12 cellular contexts compared by ENCODE assay signal in the genomic region with DNA sequence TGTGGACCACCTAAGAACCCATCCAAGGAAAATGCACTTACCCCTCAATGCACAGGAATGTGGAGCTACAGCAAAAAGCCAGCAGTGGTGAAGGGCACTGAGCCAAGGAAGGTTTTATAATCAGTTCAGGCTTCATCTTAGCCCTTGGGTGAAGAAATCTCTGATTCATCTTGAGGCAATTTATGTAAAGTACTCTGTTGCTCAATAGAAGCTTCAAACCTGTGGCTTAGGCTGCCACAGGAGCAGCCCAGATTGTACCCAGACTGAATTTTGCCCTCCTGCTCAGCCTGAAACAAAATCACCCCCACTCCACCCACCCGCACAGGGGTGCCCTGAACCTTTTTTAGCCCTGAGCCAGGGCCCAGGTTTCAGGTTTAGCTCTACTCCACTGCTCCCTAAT. TPM values are rescaled to one million over a fixed set of nuclear protein-coding genes. Genes with fewer than 3 reads are reported as not detected.
DNase-seq lines count a peak whose midpoint lies in the region; ATAC-seq and TF ChIP-seq lines count a peak whose summit lies in the region.
"Had no signal": no experiment of that assay in that cellular context is flagged by ENCODE, and none has a peak within 500 bp of the region (broad histone marks: within the 10 kb centered on the region; RNA-seq: fewer than 3 reads in every experiment).

A gene (minus strand): TSS at position 111 of the 400 bp plus-strand sequence. CDS start 1,029 bp downstream, outside the sequence.

- H3K9me3 ChIP-seq in AG04450 (ENCODE audit: control insufficient read depth, insufficient read depth, low read length) (peaks cover under 1% of the 10 kb centered on the region; the same call in 1 of the 2 replicates), IMR-90 (ENCODE audit: control insufficient read depth, insufficient read depth, low read length) (no peaks in the 10 kb centered on the region), left lung (no peaks in the 10 kb centered on the region), HAP-1 (no peaks in the 10 kb centered on the region)

- H2AK9ac ChIP-seq in IMR-90 (replicated peaks; ENCODE audit: low read depth, low read length, poor library complexity): no peak within 1 kb of the TSS

- H3K18ac ChIP-seq in IMR-90 (ENCODE audit: low read depth, low read length): no peak within 1 kb of the TSS

- TF ChIP-seq CTCF in AG04450 (IDR thresholded peaks at IDR 0.05; ENCODE audit: low read depth, low read length) (no peak), IMR-90 (conservative IDR thresholded peaks at IDR 0.05; ENCODE audit: low read depth, low read length) (no peak), left lung (IDR thresholded peaks at IDR 0.05) (no peak)

- no CpG with 5 or more reads among the region's 1 CpG for WGBS in IMR-90 (ENCODE audit: extremely low coverage in 2 of 2, insufficient read length in 1 of 2), 2 experiments

- H3K4me1 ChIP-seq in IMR-90 (ENCODE audit: control insufficient read depth, insufficient read depth, low read length) (no peaks in the 10 kb centered on the region), left lung (peaks cover 0 to 46% of the 10 kb centered on the region in 2 donors), HAP-1 (no peaks in the 10 kb centered on the region)
- H3K4me1 ChIP-seq: BLaER1, stomach had no signal

- no peak within 1 kb of the TSS for H3K4ac ChIP-seq in IMR-90 (ENCODE audit: low read depth, low read length)

- dilution Hi-C loops in IMR-90 (cut with HindIII; ENCODE audit: low sequenced_read_pairs, unreplicated experiment): no loop called here

- H3K4me3 ChIP-seq in AG04450 (ENCODE audit: low read depth, low read length) (no peak within 1 kb of the TSS), IMR-90 (ENCODE audit: insufficient read depth, low read depth, low read length) (no peak within 1 kb of the TSS), left lung (peak within 1 kb of the TSS in 1 of 2 donors; percentile 8), HAP-1 (no peak within 1 kb of the TSS)
- H3K4me3 ChIP-seq: BLaER1 had no signal

- no peak for TF ChIP-seq POLR2A in IMR-90 (IDR thresholded peaks at IDR 0.05; ENCODE audit: low read depth, low read length)

- no peak within 1 kb of the TSS for H3K4me2 ChIP-seq in IMR-90 (ENCODE audit: low read depth, low read length)
- H3K4me2 ChIP-seq: BLaER1 had no signal

- no peak within 1 kb of the TSS for H3K56ac ChIP-seq in IMR-90 (ENCODE audit: extremely low read depth, insufficient read depth, low read length)

- BruUV-seq in IMR-90 (replicated peaks; lab: Mats Ljungman, UMichigan): no TSS peak

- no peaks in the 10 kb centered on the region for H3K9me1 ChIP-seq in IMR-90 (ENCODE audit: insufficient read depth, low read length)

- H2BK20ac ChIP-seq in IMR-90 (ENCODE audit: low read depth, low read length): no peak within 1 kb of the TSS

- CTCF ChIA-PET in AG04450 (lab: Charles Lee) (interaction anchor here (0.6 to 1.0 kb wide), 2 partner anchors 22 to 153 kb away, joined by 3 read pairs; no protein-coding TSS in a partner anchor), IMR-90 (lab: Yijun Ruan, JAX) (no interaction called here)

- H2AK5ac ChIP-seq in IMR-90 (ENCODE audit: low read depth, low read length): no peak within 1 kb of the TSS

- intact Hi-C loops in IMR-90 (cut with micrococcal nuclease) (no loop called here), left lung (cut with DNase I) (no loop called here)

- H3K27me3 ChIP-seq in AG04450 (ENCODE audit: control insufficient read depth, insufficient read depth, low read length): no peaks in the 10 kb centered on the region
- peaks cover 2% of the 10 kb centered on the region; the same call in 1 of the 2 replicates for H3K27me3 ChIP-seq in IMR-90 (ENCODE audit: control insufficient read depth, insufficient read depth, low read length)
- no peaks in the 10 kb centered on the region for H3K27me3 ChIP-seq in left lung
- H3K27me3 ChIP-seq in HAP-1 (ENCODE audit: low read depth): peaks cover 7% of the 10 kb centered on the region; the same call in 1 of the 2 replicates
- H3K27me3 ChIP-seq: BLaER1 had no signal

- no peak within 1 kb of the TSS for H3K9ac ChIP-seq in IMR-90 (ENCODE audit: low read depth, low read length)
- H3K9ac ChIP-seq: BLaER1 had no signal

- H4K20me1 ChIP-seq in IMR-90 (ENCODE audit: insufficient read depth, low read length): no peaks in the 10 kb centered on the region
- H4K20me1 ChIP-seq: BLaER1 had no signal

- TF ChIP-seq RAD21 in IMR-90 (IDR thresholded peaks at IDR 0.05; ENCODE audit: low read length): no peak

- in situ Hi-C loops in IMR-90 (cut with MboI; ENCODE audit: low sequenced_read_pairs) (no loop called here), HAP-1 (cut with MboI; ENCODE audit: low sequenced_read_pairs) (no loop called here)

- DNase-seq in AG04450 (ENCODE audit: low read depth, low spot score) (peak; percentile 29), IMR-90 (peak; percentile 70), astrocyte of the hippocampus (ENCODE audit: low read depth, low spot score) (peak; percentile 83), left lung (no peak), C1 segment of cervical spinal cord (lab: John Stamatoyannopoulos, UW) (no peak), NCI-H1436 (lab: John Stamatoyannopoulos, UW) (no peak), hypothalamus (lab: John Stamatoyannopoulos, UW) (no peak), HAP-1 (ENCODE audit: low spot score in 2 of 2) (no peak)
- DNase-seq: stomach had no signal

- H4K91ac ChIP-seq in IMR-90 (ENCODE audit: insufficient read depth, low read depth, low read length): no peak within 1 kb of the TSS

- ATAC-seq in IMR-90 (ENCODE audit: low read depth): peak; percentile 54
- peak; percentile 91 for ATAC-seq in left lung

- POLR2A ChIA-PET in AG04450 (lab: Yijun Ruan, JAX): no interaction called here
- POLR2A ChIA-PET in IMR-90 (lab: Charles Lee; ENCODE audit: unreplicated experiment): no interaction called here

- H3K14ac ChIP-seq in IMR-90 (replicated peaks; ENCODE audit: low read depth, low read length): no peak within 1 kb of the TSS

- H3K36me3 ChIP-seq in IMR-90 (ENCODE audit: control insufficient read depth, insufficient read depth, low read length): no peaks in the 10 kb centered on the region
- H3K36me3 ChIP-seq in left lung: no peaks in the 10 kb centered on the region
- no peaks in the 10 kb centered on the region for H3K36me3 ChIP-seq in HAP-1 (replicated peaks)
- H3K36me3 ChIP-seq: BLaER1, stomach had no signal

- no peak within 1 kb of the TSS for H4K8ac ChIP-seq in IMR-90 (ENCODE audit: low read depth in 2 of 2, low read length in 2 of 2)

- H2AFZ ChIP-seq in IMR-90 (replicated peaks; ENCODE audit: low read length, poor library complexity): peak within 1 kb of the TSS; percentile 66

- H4K5ac ChIP-seq in IMR-90 (ENCODE audit: low read depth, low read length): no peak within 1 kb of the TSS

- H3K23ac ChIP-seq in IMR-90 (ENCODE audit: low read depth, low read length): no peak within 1 kb of the TSS

- H3K27ac ChIP-seq in AG04450 (ENCODE audit: low read depth, low read length) (no peak within 1 kb of the TSS), IMR-90 (ENCODE audit: insufficient read depth, low read length) (no peak within 1 kb of the TSS), left lung (peak within 1 kb of the TSS in 1 of 2 donors; percentile 85)
- H3K27ac ChIP-seq: BLaER1 had no signal

- H2BK120ac ChIP-seq in IMR-90 (ENCODE audit: low read depth, low read length): no peak within 1 kb of the TSS

- no peaks in the 10 kb centered on the region for H3K79me1 ChIP-seq in IMR-90 (ENCODE audit: low read depth in 1 of 2, low read length in 2 of 2)

- H2BK5ac ChIP-seq in IMR-90 (ENCODE audit: low read depth, low read length, poor library complexity, severe bottlenecking): no peak within 1 kb of the TSS

- H2BK15ac ChIP-seq in IMR-90 (ENCODE audit: low read depth, low read length): no peak within 1 kb of the TSS

TF ChIP-seq in IMR-90, 13 proteins besides CTCF, POLR2A, EP300 and RAD21:
- TF ChIP-seq CEBPB (IDR thresholded peaks at IDR 0.05; ENCODE audit: low read depth, low read length): peak; percentile 87
- TF ChIP-seq FOS (IDR thresholded peaks at IDR 0.05; ENCODE audit: low read depth, low read length): no peak; the same call in 1 of the 2 replicates
- TF ChIP-seq, protein P1, sequence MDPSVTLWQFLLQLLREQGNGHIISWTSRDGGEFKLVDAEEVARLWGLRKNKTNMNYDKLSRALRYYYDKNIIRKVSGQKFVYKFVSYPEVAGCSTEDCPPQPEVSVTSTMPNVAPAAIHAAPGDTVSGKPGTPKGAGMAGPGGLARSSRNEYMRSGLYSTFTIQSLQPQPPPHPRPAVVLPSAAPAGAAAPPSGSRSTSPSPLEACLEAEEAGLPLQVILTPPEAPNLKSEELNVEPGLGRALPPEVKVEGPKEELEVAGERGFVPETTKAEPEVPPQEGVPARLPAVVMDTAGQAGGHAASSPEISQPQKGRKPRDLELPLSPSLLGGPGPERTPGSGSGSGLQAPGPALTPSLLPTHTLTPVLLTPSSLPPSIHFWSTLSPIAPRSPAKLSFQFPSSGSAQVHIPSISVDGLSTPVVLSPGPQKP (IDR thresholded peaks at IDR 0.05; ENCODE audit: borderline replicate concordance, low read depth, low read length): no peak
- TF ChIP-seq, protein P2, sequence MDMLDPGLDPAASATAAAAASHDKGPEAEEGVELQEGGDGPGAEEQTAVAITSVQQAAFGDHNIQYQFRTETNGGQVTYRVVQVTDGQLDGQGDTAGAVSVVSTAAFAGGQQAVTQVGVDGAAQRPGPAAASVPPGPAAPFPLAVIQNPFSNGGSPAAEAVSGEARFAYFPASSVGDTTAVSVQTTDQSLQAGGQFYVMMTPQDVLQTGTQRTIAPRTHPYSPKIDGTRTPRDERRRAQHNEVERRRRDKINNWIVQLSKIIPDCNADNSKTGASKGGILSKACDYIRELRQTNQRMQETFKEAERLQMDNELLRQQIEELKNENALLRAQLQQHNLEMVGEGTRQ (IDR thresholded peaks at IDR 0.05; ENCODE audit: low read depth, low read length): no peak
- TF ChIP-seq MAZ (IDR thresholded peaks at IDR 0.05; ENCODE audit: borderline replicate concordance, low read depth, low read length): no peak
- TF ChIP-seq NFE2L2 (IDR thresholded peaks at IDR 0.05; ENCODE audit: low read depth, low read length): no peak
- TF ChIP-seq BHLHE40 (IDR thresholded peaks at IDR 0.05; ENCODE audit: low read depth, low read length): no peak
- TF ChIP-seq MXI1 (IDR thresholded peaks at IDR 0.05; ENCODE audit: borderline replicate concordance, low read depth, low read length): no peak
- TF ChIP-seq SMC3 (IDR thresholded peaks at IDR 0.05; ENCODE audit: low read depth, low read length): no peak
TF ChIP-seq in IMR-90: peak in this region for 1.

RNA-seq across cellular contexts. Expression of the gene that starts here (rescaled TPM):
- polyA plus RNA-seq in AG04450 (2011; rRNA removed) (not detected in 2 replicates), IMR-90 (2012; rRNA removed) (not detected in 2 replicates)
- polyA minus RNA-seq in AG04450 (2011; rRNA and poly(A)+ RNA removed): not detected in 2 replicates
- total RNA-seq in IMR-90 (2012; rRNA removed) (not detected in 2 replicates), left lung (100 to 1,000 TPM in 1 of 2 donors, 10 to 100 TPM in 1; 12.1 to 178 TPM)
- polyA plus RNA-seq in IMR-90 (2012; cell fraction: cytosol; rRNA removed): not detected in 2 replicates
- polyA plus RNA-seq in IMR-90 (2012; cell fraction: nucleus; rRNA removed; ENCODE audit: low replicate concordance): not detected in 2 replicates
- total RNA-seq: activated T-helper 1 cell treated with anti-CD3 and anti-CD28 coated beads, Interleukin-12 subunit alpha, Interleukin-12 subunit beta, Interleukin-2, Interleukin-4 antibody, amounts not matched to agents 30 ng/mL and 10 ng/mL and 1 ng/mL, durations not matched to agents 14 hours and 24 hours and 36 hours; NCI-H460 had no signal

Comparison
In these comparisons a context has a peak if more than half of its experiments do, and no peak if none do; other contexts are left out.
1. RNA of the gene that starts here (total RNA-seq): 12.1 to 178 TPM in left lung; not detected in IMR-90; every median in the first group is over 10 times any median in the second.
2. Peak in DNase-seq in AG04450; RNA of the gene not detected or under 1 TPM.
3. Peak in DNase-seq and ATAC-seq in IMR-90; RNA of the gene not detected or under 1 TPM.